ENCODE assay signal across 9 cellular contexts in the genomic region with DNA sequence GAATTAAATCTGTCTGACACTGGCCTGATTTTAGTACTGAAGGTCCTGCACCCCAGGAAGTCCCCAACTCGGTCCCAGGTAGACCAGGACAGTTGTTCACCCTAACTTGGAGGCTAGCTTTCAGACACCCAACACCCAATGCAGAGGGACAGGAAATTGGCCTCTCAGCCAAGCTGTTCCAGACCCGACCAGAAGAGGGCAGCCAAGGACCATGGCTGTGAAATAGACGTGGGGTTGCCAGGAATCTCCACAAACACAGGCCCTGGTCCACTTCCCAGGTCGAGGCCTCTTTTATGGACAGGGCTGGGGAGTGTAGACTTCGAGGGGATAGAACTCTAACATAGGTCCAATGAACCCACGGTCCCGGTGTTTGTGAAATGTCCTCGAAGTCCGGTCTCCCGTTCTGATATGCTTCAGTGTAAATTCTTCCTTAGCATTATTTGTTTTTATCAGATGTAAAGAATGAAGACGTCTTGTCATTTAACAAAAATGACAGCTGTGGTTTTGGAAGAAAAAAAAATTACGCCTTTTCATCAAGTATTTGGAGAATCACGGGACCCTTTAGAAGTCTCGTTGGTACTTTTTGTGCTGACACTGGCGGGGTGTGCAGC.
A peak's percentile ranks its signal among the peaks of the same experiment; 100 is the strongest.
DNase-seq lines count a peak whose midpoint lies in the region; ATAC-seq, FAIRE-seq and TF ChIP-seq lines count a peak whose summit lies in the region.
"Had no signal": no experiment of that assay in that cellular context is flagged by ENCODE, and none has a peak within 500 bp of the region (broad histone marks: within the 10 kb centered on the region; RNA-seq: fewer than 3 reads in every experiment).

No MANE protein-coding gene starts in this region.

- ATAC-seq in HG03432 (IDR thresholded peaks at IDR 0.05; ENCODE audit: unreplicated experiment) (peak; percentile 84), heart right ventricle (peak; percentile 50 to 87 (median 74))
- ATAC-seq in effector memory CD8-positive, alpha-beta T cell (replicated peaks), result no peak

- H3K36me3 Mint-ChIP-seq in activated naive CD4-positive, alpha-beta T cell treated with anti-CD3 and anti-CD28 coated beads, Interleukin-2, amount 10 ng/mL, durations not matched to agents 7 days and 5 days, result no peaks in the 10 kb centered on the region
- H3K36me3 Mint-ChIP-seq in effector memory CD8-positive, alpha-beta T cell (ENCODE audit: insufficient read depth), result no peaks in the 10 kb centered on the region

- no peak for FAIRE-seq in D721Med (lab: Jason Lieb, UNC)

- H3K36me3 ChIP-seq in heart right ventricle, result no peaks in the 10 kb centered on the region

- H3K9me3 ChIP-seq in heart right ventricle, result no peaks in the 10 kb centered on the region

- H3K4me1 ChIP-seq in heart right ventricle, result no peaks in the 10 kb centered on the region

- TF ChIP-seq CTCF in D721Med (IDR thresholded peaks at IDR 0.05; ENCODE audit: insufficient read depth, missing control alignments), result peak; percentile 95
- TF ChIP-seq CTCF in heart right ventricle (IDR thresholded peaks at IDR 0.05), result peak; percentile 78 to 90 (median 84)

- no peak overlapping the region for H3K4me3 ChIP-seq in heart right ventricle

- CTCF ChIA-PET in activated naive CD4-positive, alpha-beta T cell treated with anti-CD3 and anti-CD28 coated beads, Interleukin-2, amount 10 ng/mL, durations not matched to agents 7 days and 5 days (lab: Charles Lee), result interaction anchor here (1.1 kb wide), 1 partner anchor 11 kb away, joined by 3 read pairs; no protein-coding TSS in a partner anchor

- no peaks in the 10 kb centered on the region for H3K9me3 Mint-ChIP-seq in activated naive CD4-positive, alpha-beta T cell treated with anti-CD3 and anti-CD28 coated beads, Interleukin-2, amount 10 ng/mL, durations not matched to agents 7 days and 5 days
- H3K9me3 Mint-ChIP-seq in effector memory CD8-positive, alpha-beta T cell, result peaks cover 2 to 39% of the 10 kb centered on the region in 2 donors
- H3K9me3 Mint-ChIP-seq: stimulated activated naive CD8-positive, alpha-beta T cell treated with anti-CD3 and anti-CD28 coated beads, Interleukin-15, Interleukin-2, amounts not matched to agents 100 ng/mL and 50 ng/mL, for 24 hours had no signal

- H3K27ac Mint-ChIP-seq in activated naive CD4-positive, alpha-beta T cell treated with anti-CD3 and anti-CD28 coated beads, Interleukin-2, amount 10 ng/mL, durations not matched to agents 7 days and 5 days, result no peak overlapping the region
- no peak overlapping the region for H3K27ac Mint-ChIP-seq in effector memory CD8-positive, alpha-beta T cell
- H3K27ac Mint-ChIP-seq: stimulated activated naive CD8-positive, alpha-beta T cell treated with anti-CD3 and anti-CD28 coated beads, Interleukin-15, Interleukin-2, amounts not matched to agents 100 ng/mL and 50 ng/mL, for 24 hours had no signal

- intact Hi-C loops in heart right ventricle (cut with DNase I), result loop anchor here in 9 of 10 donors (2.0 to 10.0 kb wide), 11 partner anchors 58 to 543 kb away; a partner anchor contains a TSS

- H3K27me3 ChIP-seq in heart right ventricle, result peaks cover 0 to 5% (median under 1%) of the 10 kb centered on the region in 7 donors

- H3K4me1 Mint-ChIP-seq in activated naive CD4-positive, alpha-beta T cell treated with anti-CD3 and anti-CD28 coated beads, Interleukin-2, amount 10 ng/mL, durations not matched to agents 7 days and 5 days, result no peaks in the 10 kb centered on the region
- H3K4me1 Mint-ChIP-seq in effector memory CD8-positive, alpha-beta T cell (ENCODE audit: low read depth in 2 of 2), result no peaks in the 10 kb centered on the region

- 50 to 51% methylated on average over 15 of the region's 15 CpGs for WGBS in heart right ventricle, 2 donors

- H3K27me3 Mint-ChIP-seq in activated naive CD4-positive, alpha-beta T cell treated with anti-CD3 and anti-CD28 coated beads, Interleukin-2, amount 10 ng/mL, durations not matched to agents 7 days and 5 days, result no peaks in the 10 kb centered on the region
- H3K27me3 Mint-ChIP-seq in effector memory CD8-positive, alpha-beta T cell, result no peaks in the 10 kb centered on the region
- H3K27me3 Mint-ChIP-seq: stimulated activated naive CD8-positive, alpha-beta T cell treated with anti-CD3 and anti-CD28 coated beads, Interleukin-15, Interleukin-2, amounts not matched to agents 100 ng/mL and 50 ng/mL, for 24 hours had no signal

- no peak overlapping the region for H3K27ac ChIP-seq in heart right ventricle

- DNase-seq in D721Med (ENCODE audit: insufficient read length, low spot score), result peak; percentile 82
- DNase-seq in GM19240 (ENCODE audit: insufficient read length, low spot score), result peak; percentile 23
- peak; percentile 72 for DNase-seq in NCI-H82 (lab: John Stamatoyannopoulos, UW)
- DNase-seq in activated naive CD4-positive, alpha-beta T cell treated with anti-CD3 and anti-CD28 coated beads, Interleukin-2, amount 10 ng/mL, durations not matched to agents 7 days and 5 days, result peak; percentile 45
- DNase-seq in heart right ventricle, result peak; percentile 68 to 69
- peak; percentile 66 for DNase-seq in renal cortical epithelial cell (ENCODE audit: low read depth)
- DNase-seq in effector memory CD8-positive, alpha-beta T cell, result no peak

- no peak overlapping the region for H3K4me3 Mint-ChIP-seq in activated naive CD4-positive, alpha-beta T cell treated with anti-CD3 and anti-CD28 coated beads, Interleukin-2, amount 10 ng/mL, durations not matched to agents 7 days and 5 days
- H3K4me3 Mint-ChIP-seq in effector memory CD8-positive, alpha-beta T cell, result no peak overlapping the region
- H3K4me3 Mint-ChIP-seq: stimulated activated naive CD8-positive, alpha-beta T cell treated with anti-CD3 and anti-CD28 coated beads, Interleukin-15, Interleukin-2, amounts not matched to agents 100 ng/mL and 50 ng/mL, for 24 hours had no signal

Comparison
In these comparisons a context has a peak if more than half of its experiments do, and no peak if none do; other contexts are left out.
1. DNase-seq: peak in D721Med (single experiment), GM19240 (single experiment), NCI-H82 (single experiment), activated naive CD4-positive, alpha-beta T cell treated with anti-CD3 and anti-CD28 coated beads, Interleukin-2, amount 10 ng/mL, durations not matched to agents 7 days and 5 days (single experiment), heart right ventricle (2 of 2) and renal cortical epithelial cell (single experiment); none in effector memory CD8-positive, alpha-beta T cell (0 of 3).